Comparison of ENCODE assay signal across 1 cellular context in genomic region chr3:121749276-121750086, GRCh38.
TF ChIP-seq lines count a peak whose summit lies in the region.

A gene with protein sequence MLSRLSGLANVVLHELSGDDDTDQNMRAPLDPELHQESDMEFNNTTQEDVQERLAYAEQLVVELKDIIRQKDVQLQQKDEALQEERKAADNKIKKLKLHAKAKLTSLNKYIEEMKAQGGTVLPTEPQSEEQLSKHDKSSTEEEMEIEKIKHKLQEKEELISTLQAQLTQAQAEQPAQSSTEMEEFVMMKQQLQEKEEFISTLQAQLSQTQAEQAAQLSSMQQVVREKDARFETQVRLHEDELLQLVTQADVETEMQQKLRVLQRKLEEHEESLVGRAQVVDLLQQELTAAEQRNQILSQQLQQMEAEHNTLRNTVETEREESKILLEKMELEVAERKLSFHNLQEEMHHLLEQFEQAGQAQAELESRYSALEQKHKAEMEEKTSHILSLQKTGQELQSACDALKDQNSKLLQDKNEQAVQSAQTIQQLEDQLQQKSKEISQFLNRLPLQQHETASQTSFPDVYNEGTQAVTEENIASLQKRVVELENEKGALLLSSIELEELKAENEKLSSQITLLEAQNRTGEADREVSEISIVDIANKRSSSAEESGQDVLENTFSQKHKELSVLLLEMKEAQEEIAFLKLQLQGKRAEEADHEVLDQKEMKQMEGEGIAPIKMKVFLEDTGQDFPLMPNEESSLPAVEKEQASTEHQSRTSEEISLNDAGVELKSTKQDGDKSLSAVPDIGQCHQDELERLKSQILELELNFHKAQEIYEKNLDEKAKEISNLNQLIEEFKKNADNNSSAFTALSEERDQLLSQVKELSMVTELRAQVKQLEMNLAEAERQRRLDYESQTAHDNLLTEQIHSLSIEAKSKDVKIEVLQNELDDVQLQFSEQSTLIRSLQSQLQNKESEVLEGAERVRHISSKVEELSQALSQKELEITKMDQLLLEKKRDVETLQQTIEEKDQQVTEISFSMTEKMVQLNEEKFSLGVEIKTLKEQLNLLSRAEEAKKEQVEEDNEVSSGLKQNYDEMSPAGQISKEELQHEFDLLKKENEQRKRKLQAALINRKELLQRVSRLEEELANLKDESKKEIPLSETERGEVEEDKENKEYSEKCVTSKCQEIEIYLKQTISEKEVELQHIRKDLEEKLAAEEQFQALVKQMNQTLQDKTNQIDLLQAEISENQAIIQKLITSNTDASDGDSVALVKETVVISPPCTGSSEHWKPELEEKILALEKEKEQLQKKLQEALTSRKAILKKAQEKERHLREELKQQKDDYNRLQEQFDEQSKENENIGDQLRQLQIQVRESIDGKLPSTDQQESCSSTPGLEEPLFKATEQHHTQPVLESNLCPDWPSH (N-terminal part only) (minus strand): TSS chr3:121749741. CDS start chr3:121730971, 18,770 bp downstream.

TF ChIP-seq in HEK293, 187 proteins besides CTCF, POLR2A, EP300 and RAD21 (continued from another document):
- TF ChIP-seq, protein P1, sequence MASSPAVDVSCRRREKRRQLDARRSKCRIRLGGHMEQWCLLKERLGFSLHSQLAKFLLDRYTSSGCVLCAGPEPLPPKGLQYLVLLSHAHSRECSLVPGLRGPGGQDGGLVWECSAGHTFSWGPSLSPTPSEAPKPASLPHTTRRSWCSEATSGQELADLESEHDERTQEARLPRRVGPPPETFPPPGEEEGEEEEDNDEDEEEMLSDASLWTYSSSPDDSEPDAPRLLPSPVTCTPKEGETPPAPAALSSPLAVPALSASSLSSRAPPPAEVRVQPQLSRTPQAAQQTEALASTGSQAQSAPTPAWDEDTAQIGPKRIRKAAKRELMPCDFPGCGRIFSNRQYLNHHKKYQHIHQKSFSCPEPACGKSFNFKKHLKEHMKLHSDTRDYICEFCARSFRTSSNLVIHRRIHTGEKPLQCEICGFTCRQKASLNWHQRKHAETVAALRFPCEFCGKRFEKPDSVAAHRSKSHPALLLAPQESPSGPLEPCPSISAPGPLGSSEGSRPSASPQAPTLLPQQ (tag by site-specific recombination; IDR thresholded peaks at IDR 0.05) = no peak
- TF ChIP-seq ZNF155 (tag by site-specific recombination; IDR thresholded peaks at IDR 0.05) = no peak
- no peak for TF ChIP-seq ZNF776 (tag by site-specific recombination; IDR thresholded peaks at IDR 0.05; ENCODE audit: borderline replicate concordance)
- no peak for TF ChIP-seq ZBTB6 (tag by site-specific recombination; IDR thresholded peaks at IDR 0.05)
- TF ChIP-seq ZNF174 (tag by site-specific recombination; IDR thresholded peaks at IDR 0.05) = no peak
- TF ChIP-seq ZNF140 (tag by site-specific recombination; IDR thresholded peaks at IDR 0.05) = no peak
- TF ChIP-seq ZNF223 (tag by site-specific recombination; IDR thresholded peaks at IDR 0.05) = no peak
- no peak for TF ChIP-seq ZNF214 (tag by site-specific recombination; IDR thresholded peaks at IDR 0.05; ENCODE audit: borderline replicate concordance)
- TF ChIP-seq GLIS1 (tag by site-specific recombination; IDR thresholded peaks at IDR 0.05) = peak; percentile 85
- TF ChIP-seq ZBTB26 (tag by site-specific recombination; optimal IDR thresholded peaks at IDR 0.05) = peak; percentile 22
- TF ChIP-seq TCF7L2 (IDR thresholded peaks at IDR 0.05; ENCODE audit: borderline replicate concordance, low read depth, low read length) = no peak
- TF ChIP-seq PBX3 (CRISPR knock-in tag; IDR thresholded peaks at IDR 0.05) = no peak
- no peak for TF ChIP-seq ZNF513 (tag by site-specific recombination; IDR thresholded peaks at IDR 0.05)
- TF ChIP-seq ZNF239 (tag by site-specific recombination; IDR thresholded peaks at IDR 0.05) = no peak
- no peak for TF ChIP-seq ZNF24 (tag by site-specific recombination; IDR thresholded peaks at IDR 0.05)
- no peak for TF ChIP-seq ZNF133 (tag by site-specific recombination; IDR thresholded peaks at IDR 0.05)
- no peak for TF ChIP-seq ZNF530 (tag by site-specific recombination; IDR thresholded peaks at IDR 0.05; ENCODE audit: low read depth)
- TF ChIP-seq ZNF544 (tag by site-specific recombination; IDR thresholded peaks at IDR 0.05) = no peak
- no peak for TF ChIP-seq SETDB1 (IDR thresholded peaks at IDR 0.05; ENCODE audit: insufficient read length, low read length)
TF ChIP-seq in HEK293: peak in this region for 32.
